In genomic region chr17:38606646-38607611, GRCh38 we compare ENCODE assay signal across 1 cellular context.
TF ChIP-seq lines count a peak whose summit lies in the region.

No MANE protein-coding gene starts in this region.

TF ChIP-seq in HepG2, 621 proteins besides CTCF, POLR2A, EP300 and RAD21 (continued from another document and continues in another):
- TF ChIP-seq ZNF609 (CRISPR knock-in tag; IDR thresholded peaks at IDR 0.05; ENCODE audit: borderline replicate concordance) (no peak), EED (CRISPR knock-in tag; IDR thresholded peaks at IDR 0.05) (no peak), PATZ1 (CRISPR knock-in tag; IDR thresholded peaks at IDR 0.05) (no peak), ARNT2 (CRISPR knock-in tag; IDR thresholded peaks at IDR 0.05; ENCODE audit: low read depth) (no peak), ZMYM2 (CRISPR knock-in tag; IDR thresholded peaks at IDR 0.05) (no peak), ATM (IDR thresholded peaks at IDR 0.05; ENCODE audit: borderline replicate concordance) (no peak), CHD2 (IDR thresholded peaks at IDR 0.05; ENCODE audit: low read depth, low read length) (no peak), TFDP1 (CRISPR knock-in tag; IDR thresholded peaks at IDR 0.05; ENCODE audit: borderline replicate concordance) (no peak; the same call in 1 of the 2 replicates), SAFB2 (CRISPR knock-in tag; IDR thresholded peaks at IDR 0.05; ENCODE audit: borderline replicate concordance, low read depth) (no peak), MAF1 (CRISPR knock-in tag; IDR thresholded peaks at IDR 0.05; ENCODE audit: borderline replicate concordance) (no peak), ZNF512B (CRISPR knock-in tag; IDR thresholded peaks at IDR 0.05; ENCODE audit: borderline replicate concordance) (no peak), ZNF652 (CRISPR knock-in tag; IDR thresholded peaks at IDR 0.05; ENCODE audit: borderline replicate concordance, low read depth) (no peak), ZNF614 (CRISPR knock-in tag; IDR thresholded peaks at IDR 0.05; ENCODE audit: borderline replicate concordance) (no peak; the same call in 1 of the 2 replicates), JUN (CRISPR knock-in tag; IDR thresholded peaks at IDR 0.05) (no peak), THYN1 (CRISPR knock-in tag; IDR thresholded peaks at IDR 0.05; ENCODE audit: borderline replicate concordance, low read depth) (no peak), HCFC1 (IDR thresholded peaks at IDR 0.05; ENCODE audit: low read depth, low read length) (no peak), MYC (CRISPR knock-in tag; IDR thresholded peaks at IDR 0.05; ENCODE audit: borderline replicate concordance) (no peak), ARID4A (CRISPR knock-in tag; IDR thresholded peaks at IDR 0.05; ENCODE audit: borderline replicate concordance) (no peak; the same call in 1 of the 2 replicates), ZFP82 (CRISPR knock-in tag; IDR thresholded peaks at IDR 0.05; ENCODE audit: borderline replicate concordance) (no peak), ZUFSP (CRISPR knock-in tag; IDR thresholded peaks at IDR 0.05; ENCODE audit: borderline replicate concordance) (no peak), KDM1A (CRISPR knock-in tag; IDR thresholded peaks at IDR 0.05) (no peak), ZNF775 (CRISPR knock-in tag; IDR thresholded peaks at IDR 0.05; ENCODE audit: borderline replicate concordance) (no peak), ZNF143 (CRISPR knock-in tag; IDR thresholded peaks at IDR 0.05) (no peak), ZNF18 (CRISPR knock-in tag; IDR thresholded peaks at IDR 0.05; ENCODE audit: insufficient replicate concordance) (no peak), RELA (CRISPR knock-in tag; IDR thresholded peaks at IDR 0.05) (no peak), ZNF333 (CRISPR knock-in tag; IDR thresholded peaks at IDR 0.05; ENCODE audit: borderline replicate concordance) (no peak), ZXDC (CRISPR knock-in tag; IDR thresholded peaks at IDR 0.05) (no peak; the same call in 1 of the 2 replicates), TFDP2 (CRISPR knock-in tag; IDR thresholded peaks at IDR 0.05) (no peak), BCL3 (CRISPR knock-in tag; IDR thresholded peaks at IDR 0.05) (no peak), AGO1 (IDR thresholded peaks at IDR 0.05; ENCODE audit: low read depth, low read length, poor library complexity, severe bottlenecking) (no peak)
